ENCODE assay signal across 22 cellular contexts in genomic region chr2:137969876-137970275, GRCh38. TPM values are rescaled to one million over a fixed set of nuclear protein-coding genes. Genes with fewer than 3 reads are reported as not detected.
A peak's percentile ranks its signal among the peaks of the same experiment; 100 is the strongest.
DNase-seq lines count a peak whose midpoint lies in the region; ATAC-seq, FAIRE-seq and TF ChIP-seq lines count a peak whose summit lies in the region.
"Had no signal": no experiment of that assay in that cellular context is flagged by ENCODE, and none has a peak within 500 bp of the region (broad histone marks: within the 10 kb centered on the region; RNA-seq: fewer than 3 reads in every experiment).

No MANE protein-coding gene starts in this region.

- POLR2A ChIA-PET in naive thymus-derived CD8-positive, alpha-beta T cell (lab: Charles Lee) = no interaction called here

- no peaks in the 10 kb centered on the region for H3K79me2 ChIP-seq in astrocyte (ENCODE audit: insufficient read depth, low read length)

- H3K36me3 Mint-ChIP-seq in CD14-positive monocyte = peaks cover 47 to 51% of the 10 kb centered on the region in 2 donors
- no peaks in the 10 kb centered on the region for H3K36me3 Mint-ChIP-seq in astrocyte (ENCODE audit: low read depth, unreplicated experiment)
- no peaks in the 10 kb centered on the region for H3K36me3 Mint-ChIP-seq in naive thymus-derived CD8-positive, alpha-beta T cell
- H3K36me3 Mint-ChIP-seq: activated CD4-positive, alpha-beta memory T cell treated with anti-CD3 and anti-CD28 coated beads for 36 hours had no signal

- TF ChIP-seq CTCF in CD14-positive monocyte (IDR thresholded peaks at IDR 0.05) = no peak
- no peak for TF ChIP-seq CTCF in astrocyte (IDR thresholded peaks at IDR 0.05; ENCODE audit: insufficient read depth, low read depth, low read length)

- H3K9me3 ChIP-seq in astrocyte (ENCODE audit: insufficient read depth, low read depth, low read length) (no peaks in the 10 kb centered on the region), stomach smooth muscle (ENCODE audit: control insufficient read depth in 2 of 2, low read length in 2 of 2) (no peaks in the 10 kb centered on the region)
- H3K9me3 ChIP-seq: psoas muscle had no signal

- H3K9ac ChIP-seq in astrocyte (ENCODE audit: low read length) (no peak overlapping the region), stomach smooth muscle (ENCODE audit: low read length in 2 of 2) (no peak overlapping the region)

- no peak for ATAC-seq in naive thymus-derived CD8-positive, alpha-beta T cell
- no peak for ATAC-seq in HG03095 (IDR thresholded peaks at IDR 0.05; ENCODE audit: unreplicated experiment)
- ATAC-seq in HG03196 (IDR thresholded peaks at IDR 0.05; ENCODE audit: unreplicated experiment) = no peak
- ATAC-seq: activated naive CD8-positive, alpha-beta T cell treated with anti-CD3 and anti-CD28 coated beads, Interleukin-2, amount 50 U/mL, for 24 hours had no signal

- no peaks in the 10 kb centered on the region for H3K36me3 ChIP-seq in astrocyte (ENCODE audit: insufficient read depth, low read length)
- H3K36me3 ChIP-seq in stomach smooth muscle (ENCODE audit: control insufficient read depth in 2 of 2, insufficient read depth in 2 of 2, low read length in 2 of 2) = peaks cover 0 to 2% of the 10 kb centered on the region in 2 donors

- H3K4me1 Mint-ChIP-seq in CD14-positive monocyte = peaks cover 48% of the 10 kb centered on the region
- peaks cover 4% of the 10 kb centered on the region for H3K4me1 Mint-ChIP-seq in astrocyte (ENCODE audit: low read depth, unreplicated experiment)
- H3K4me1 Mint-ChIP-seq in naive thymus-derived CD8-positive, alpha-beta T cell = no peaks in the 10 kb centered on the region
- H3K4me1 Mint-ChIP-seq: activated naive CD8-positive, alpha-beta T cell treated with anti-CD3 and anti-CD28 coated beads, Interleukin-2, amount 50 U/mL, for 24 hours; IgD-negative memory B cell had no signal

- peak overlapping the region; percentile 55 for H3K4me2 ChIP-seq in astrocyte (ENCODE audit: low read length)

- H3K4me1 ChIP-seq in astrocyte (ENCODE audit: insufficient read depth, low read length) = peaks cover 16% of the 10 kb centered on the region
- peaks cover 4% of the 10 kb centered on the region for H3K4me1 ChIP-seq in stomach smooth muscle (ENCODE audit: control insufficient read depth, insufficient read depth, low read length)

- DNase-seq in CD14-positive monocyte (ENCODE audit: low spot score) (no peak), astrocyte (ENCODE audit: low read depth) (no peak), putamen (ENCODE audit: low spot score) (no peak)
- no peak for DNase-seq in naive thymus-derived CD8-positive, alpha-beta T cell
- DNase-seq: activated CD4-positive, alpha-beta memory T cell treated with anti-CD3 and anti-CD28 coated beads for 36 hours; activated CD4-positive, CD25-positive, alpha-beta regulatory T cell; activated gamma-delta T cell; activated naive CD8-positive, alpha-beta T cell treated with anti-CD3 and anti-CD28 coated beads, Interleukin-2, amount 50 U/mL, for 24 hours; DMS 273 treated with DMSO at 0.1 percent for 48 hours; left ventricle myocardium superior; NCI-H2081 treated with DMSO at 0.1 percent for 48 hours; psoas muscle; stimulated activated naive CD4-positive, alpha-beta T cell had no signal

- H3K27ac ChIP-seq in astrocyte (ENCODE audit: low read depth, low read length) (peak overlapping the region; percentile 22), layer of hippocampus (ENCODE audit: low read depth, low read length) (peak overlapping the region; percentile 8), stomach smooth muscle (ENCODE audit: low read length) (peak overlapping the region; percentile 12)
- H3K27ac ChIP-seq: C4-2B, psoas muscle, RWPE1 had no signal

- H3K4me3 Mint-ChIP-seq in CD14-positive monocyte (no peak overlapping the region), astrocyte (ENCODE audit: unreplicated experiment) (no peak overlapping the region)
- no peak overlapping the region for H3K4me3 Mint-ChIP-seq in naive thymus-derived CD8-positive, alpha-beta T cell
- H3K4me3 Mint-ChIP-seq: activated CD4-positive, alpha-beta memory T cell treated with anti-CD3 and anti-CD28 coated beads for 36 hours; activated naive CD8-positive, alpha-beta T cell treated with anti-CD3 and anti-CD28 coated beads, Interleukin-2, amount 50 U/mL, for 24 hours; IgD-negative memory B cell had no signal

- H2AFZ ChIP-seq in astrocyte (ENCODE audit: low read depth, low read length) = no peak overlapping the region

- H3K27me3 Mint-ChIP-seq in CD14-positive monocyte (ENCODE audit: low read depth in 3 of 3) (peaks cover 0 to 4% (median 2%) of the 10 kb centered on the region in 3 donors), astrocyte (ENCODE audit: low read depth, unreplicated experiment) (no peaks in the 10 kb centered on the region)
- H3K27me3 Mint-ChIP-seq in naive thymus-derived CD8-positive, alpha-beta T cell = peaks cover 1 to 18% (median 9%) of the 10 kb centered on the region in 5 donors
- H3K27me3 Mint-ChIP-seq: activated CD4-positive, alpha-beta memory T cell treated with anti-CD3 and anti-CD28 coated beads for 36 hours had no signal

- no peak overlapping the region for H3K4me3 ChIP-seq in astrocyte (ENCODE audit: insufficient read depth, low read depth, low read length)
- no peak overlapping the region for H3K4me3 ChIP-seq in stomach smooth muscle (ENCODE audit: low read length in 2 of 2)
- H3K4me3 ChIP-seq: psoas muscle had no signal

- no peaks in the 10 kb centered on the region for H4K20me1 ChIP-seq in astrocyte (ENCODE audit: insufficient read depth, low read length)

- peak overlapping the region; percentile 94 to 99 (median 97) for H3K27ac Mint-ChIP-seq in CD14-positive monocyte
- no peak overlapping the region for H3K27ac Mint-ChIP-seq in astrocyte (ENCODE audit: unreplicated experiment)
- no peak overlapping the region for H3K27ac Mint-ChIP-seq in naive thymus-derived CD8-positive, alpha-beta T cell
- H3K27ac Mint-ChIP-seq: activated CD4-positive, alpha-beta memory T cell treated with anti-CD3 and anti-CD28 coated beads for 36 hours; activated naive CD8-positive, alpha-beta T cell treated with anti-CD3 and anti-CD28 coated beads, Interleukin-2, amount 50 U/mL, for 24 hours; IgD-negative memory B cell had no signal

- H3K27me3 ChIP-seq in astrocyte (ENCODE audit: insufficient read depth, low read length) = no peaks in the 10 kb centered on the region
- no peaks in the 10 kb centered on the region for H3K27me3 ChIP-seq in layer of hippocampus (ENCODE audit: control insufficient read depth, insufficient read depth, low read length)
- H3K27me3 ChIP-seq in stomach smooth muscle (ENCODE audit: control insufficient read depth in 1 of 2, insufficient read depth in 2 of 2, low read length in 2 of 2) = no peaks in the 10 kb centered on the region

- intact Hi-C loops in CD14-positive monocyte (cut with micrococcal nuclease) = loop anchor here (5.0 to 10.0 kb wide), 3 partner anchors 57 to 535 kb away; partner anchors contain the start of gene SPOPL (in 2 of the 2)

- H3K9me3 Mint-ChIP-seq in CD14-positive monocyte (peaks cover 0 to 3% (median 0%) of the 10 kb centered on the region in 7 donors), astrocyte (ENCODE audit: unreplicated experiment) (no peaks in the 10 kb centered on the region)
- H3K9me3 Mint-ChIP-seq in naive thymus-derived CD8-positive, alpha-beta T cell = no peaks in the 10 kb centered on the region
- H3K9me3 Mint-ChIP-seq: activated CD4-positive, alpha-beta memory T cell treated with anti-CD3 and anti-CD28 coated beads for 36 hours; activated naive CD8-positive, alpha-beta T cell treated with anti-CD3 and anti-CD28 coated beads, Interleukin-2, amount 50 U/mL, for 24 hours; IgD-negative memory B cell had no signal

- no peak for FAIRE-seq in astrocyte (lab: Jason Lieb, UNC)
- FAIRE-seq: bronchial epithelial cell, small intestine had no signal

RNA-seq across cellular contexts. Expression of gene HNMT, which starts 5.6 kb away (rescaled TPM):
- polyA plus RNA-seq in CD14-positive monocyte = 100 to 1,000 TPM; 109 to 118 TPM
- total RNA-seq in astrocyte = 15.3 and 17.3 TPM in 2 replicates
- total RNA-seq in naive thymus-derived CD8-positive, alpha-beta T cell = under 1 TPM; 0.11 to 0.34 TPM
- polyA plus RNA-seq in naive thymus-derived CD8-positive, alpha-beta T cell = under 1 TPM in 1 of 3 donors, not detected in 2; 0.46 TPM
- total RNA-seq: activated CD4-positive, alpha-beta memory T cell treated with anti-CD3 and anti-CD28 coated beads for 36 hours had no signal
- polyA plus RNA-seq: IgD-negative memory B cell had no signal

Comparison
In these comparisons a context has a peak if more than half of its experiments do, and no peak if none do; other contexts are left out.
1. H3K27ac Mint-ChIP-seq: peak in CD14-positive monocyte (7 of 7); none in astrocyte (single experiment) and naive thymus-derived CD8-positive, alpha-beta T cell (0 of 10).
2. RNA of gene HNMT, which starts 5.6 kb away (total RNA-seq): 15.3 to 17.3 TPM in astrocyte; 0.11 to 0.34 TPM in naive thymus-derived CD8-positive, alpha-beta T cell; every median in the first group is over 10 times any median in the second.
3. Peak in every context shown above with its lines, with median percentiles within 50 percentile points of each other: H3K27ac ChIP-seq.